In the genomic region with DNA sequence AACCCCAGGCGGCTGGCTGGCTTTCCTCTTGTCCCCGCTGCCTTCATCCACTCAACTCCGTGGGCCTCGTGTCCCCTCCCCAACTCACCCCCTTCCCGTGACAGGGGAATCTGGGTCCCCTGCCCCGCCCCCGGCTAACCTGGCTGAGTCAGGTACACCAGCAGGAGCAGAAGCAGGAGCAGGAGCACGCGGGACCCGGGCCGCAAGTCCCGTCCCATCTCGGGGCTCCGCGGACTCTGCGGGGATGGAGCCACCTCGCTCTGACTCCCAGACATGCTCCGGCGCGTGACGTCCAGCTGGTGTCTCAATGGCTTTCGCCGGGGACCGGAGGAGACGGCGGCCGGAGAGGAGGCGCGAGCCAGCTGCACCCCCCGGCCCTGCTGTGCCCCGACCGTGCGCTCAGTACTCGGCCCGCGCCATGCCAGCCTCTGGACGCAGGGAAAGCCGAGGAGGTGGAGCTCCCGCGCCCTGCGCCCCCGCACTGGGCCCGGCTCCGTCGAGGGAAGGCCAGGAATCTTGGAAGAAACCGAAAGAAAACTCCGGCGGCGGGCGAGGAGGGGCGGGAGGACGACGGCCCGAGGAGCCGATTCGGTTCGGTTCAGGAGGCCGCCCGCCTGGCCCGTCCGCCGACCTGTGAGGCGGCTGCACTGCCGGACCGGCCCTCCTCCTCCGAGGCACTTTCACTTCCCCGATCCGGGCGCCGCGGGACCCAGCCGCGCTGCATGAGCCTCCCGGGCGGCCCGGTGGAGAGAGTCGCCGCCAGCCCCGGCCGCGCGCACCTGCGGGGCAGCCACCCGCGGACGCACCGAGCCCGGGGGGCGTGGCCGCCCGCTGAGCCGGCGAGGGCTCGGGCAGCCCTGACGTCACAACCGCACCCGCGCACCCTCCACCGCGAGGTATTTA, we compare ENCODE assay signal across 8 cellular contexts. TPM values are rescaled to one million over a fixed set of nuclear protein-coding genes. Genes with fewer than 3 reads are reported as not detected.
DNase-seq lines count a peak whose midpoint lies in the region; ATAC-seq and TF ChIP-seq lines count a peak whose summit lies in the region.

A gene with protein sequence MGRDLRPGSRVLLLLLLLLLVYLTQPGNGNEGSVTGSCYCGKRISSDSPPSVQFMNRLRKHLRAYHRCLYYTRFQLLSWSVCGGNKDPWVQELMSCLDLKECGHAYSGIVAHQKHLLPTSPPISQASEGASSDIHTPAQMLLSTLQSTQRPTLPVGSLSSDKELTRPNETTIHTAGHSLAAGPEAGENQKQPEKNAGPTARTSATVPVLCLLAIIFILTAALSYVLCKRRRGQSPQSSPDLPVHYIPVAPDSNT (minus strand): TSS at position 807 of the 903 bp plus-strand sequence. CDS start 589 bp downstream, at position 218.
Gene ZMYND15 (plus strand): TSS at position 712 of the 903 bp plus-strand sequence. CDS start 716 bp downstream, outside the sequence.

- H3K4me3 Mint-ChIP-seq in endothelial cell (ENCODE audit: unreplicated experiment), result peak within 1 kb of the TSS; percentile 86
- peak within 1 kb of the TSS; percentile 72 for H3K4me3 Mint-ChIP-seq in mesothelial cell of epicardium

- DNase-seq in GM12864 (ENCODE audit: low read depth) (no peak), LHCN-M2 (ENCODE audit: low read depth) (peak; percentile 19), endothelial cell (ENCODE audit: low spot score) (peak; percentile 31), mesothelial cell of epicardium (ENCODE audit: low spot score in 2 of 2, unreplicated experiment in 2 of 2) (peak; percentile 46 to 68)
- DNase-seq in activated CD8-positive, alpha-beta memory T cell treated with anti-CD3 and anti-CD28 coated beads for 1 hour (ENCODE audit: extremely low read depth in 1 of 2, low read depth in 1 of 2), result peak; percentile 32 to 49
- peak; percentile 47 for DNase-seq in stimulated activated naive CD4-positive, alpha-beta T cell treated with Interleukin-2 at 50 U/mL for 16 hours (lab: John Stamatoyannopoulos, UW)

- ATAC-seq in HG03095 (IDR thresholded peaks at IDR 0.05; ENCODE audit: unreplicated experiment) (no peak), GM19351 (IDR thresholded peaks at IDR 0.05; ENCODE audit: unreplicated experiment) (no peak)

- H3K9me3 Mint-ChIP-seq in endothelial cell (ENCODE audit: unreplicated experiment), result no peaks in the 10 kb centered on the region
- no peaks in the 10 kb centered on the region for H3K9me3 Mint-ChIP-seq in mesothelial cell of epicardium

- peaks cover 9% of the 10 kb centered on the region for H3K4me1 Mint-ChIP-seq in endothelial cell (ENCODE audit: unreplicated experiment)
- peaks cover 16% of the 10 kb centered on the region for H3K4me1 Mint-ChIP-seq in mesothelial cell of epicardium

- H3K36me3 Mint-ChIP-seq in endothelial cell (ENCODE audit: low read depth, unreplicated experiment) (no peaks in the 10 kb centered on the region), mesothelial cell of epicardium (no peaks in the 10 kb centered on the region)

- TF ChIP-seq CTCF in GM12864 (IDR thresholded peaks at IDR 0.05; ENCODE audit: low read depth, low read length, missing control alignments) (no peak), endothelial cell (IDR thresholded peaks at IDR 0.05; ENCODE audit: unreplicated experiment) (no peak), mesothelial cell of epicardium (IDR thresholded peaks at IDR 0.05; ENCODE audit: unreplicated experiment) (no peak)

- peak within 1 kb of the TSS; percentile 42 for H3K27ac Mint-ChIP-seq in endothelial cell (ENCODE audit: unreplicated experiment)
- peak within 1 kb of the TSS; percentile 92 for H3K27ac Mint-ChIP-seq in mesothelial cell of epicardium

- H3K27me3 Mint-ChIP-seq in endothelial cell (ENCODE audit: unreplicated experiment) (peaks cover 28% of the 10 kb centered on the region), mesothelial cell of epicardium (ENCODE audit: low read depth) (peaks cover 85% of the 10 kb centered on the region)

- peak within 1 kb of the TSS; percentile 69 for H3K4me3 ChIP-seq in GM12864 (ENCODE audit: low read depth, low read length)

RNA-seq across cellular contexts. Expression of the first gene that starts in this region (rescaled TPM):
- total RNA-seq in LHCN-M2 (2014; rRNA removed) (0.29 and 0.58 TPM in 2 replicates), endothelial cell (ENCODE audit: unreplicated experiment) (0.13 TPM), mesothelial cell of epicardium (7.6 to 8.8 TPM (median 8.1 TPM) in 3 replicates)
- 0.57 TPM for polyA plus RNA-seq in LHCN-M2 (2012)

RNA-seq across cellular contexts. Expression of gene ZMYND15, which starts in this region (rescaled TPM):
- total RNA-seq in LHCN-M2 (2014; rRNA removed) (0.06 TPM in 1 of 2 replicates, not detected in the other), endothelial cell (ENCODE audit: unreplicated experiment) (not detected), mesothelial cell of epicardium (0.78 to 0.93 TPM (median 0.81 TPM) in 3 replicates)
- 0.05 TPM for polyA plus RNA-seq in LHCN-M2 (2012)

Comparison
In these comparisons a context has a peak if more than half of its experiments do, and no peak if none do; other contexts are left out.
1. Peak in DNase-seq in LHCN-M2; RNA of the genes that start here not detected or under 1 TPM.
2. Peak in DNase-seq in endothelial cell; RNA of the genes that start here not detected or under 1 TPM.